2 cellular contexts compared by ENCODE assay signal in the genomic region with DNA sequence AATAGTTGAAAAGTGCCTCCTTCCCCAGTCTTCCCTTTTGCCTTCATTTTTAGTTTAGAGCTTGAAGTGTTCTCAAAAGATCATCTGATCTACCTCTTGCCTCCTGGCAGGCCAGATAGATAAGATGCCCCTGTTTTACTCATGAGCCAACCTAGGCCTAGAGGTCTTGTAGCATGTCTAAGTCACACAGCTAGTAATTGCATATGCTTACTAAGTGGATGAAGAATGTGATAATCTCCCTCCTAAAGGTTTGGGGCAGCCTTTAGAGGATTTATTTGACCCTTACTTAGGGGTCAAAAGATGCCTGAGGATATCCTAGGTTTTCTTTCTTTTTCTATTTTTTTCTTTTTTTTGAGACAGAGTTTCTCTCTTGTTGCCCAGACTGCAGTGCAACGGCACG.
TF ChIP-seq lines count a peak whose summit lies in the region.

No MANE protein-coding gene starts in this region.

TF ChIP-seq in GM12878, 131 proteins besides CTCF, POLR2A, EP300 and RAD21:
- TF ChIP-seq NR2C1 (IDR thresholded peaks at IDR 0.05) = no peak
- TF ChIP-seq, protein P1, sequence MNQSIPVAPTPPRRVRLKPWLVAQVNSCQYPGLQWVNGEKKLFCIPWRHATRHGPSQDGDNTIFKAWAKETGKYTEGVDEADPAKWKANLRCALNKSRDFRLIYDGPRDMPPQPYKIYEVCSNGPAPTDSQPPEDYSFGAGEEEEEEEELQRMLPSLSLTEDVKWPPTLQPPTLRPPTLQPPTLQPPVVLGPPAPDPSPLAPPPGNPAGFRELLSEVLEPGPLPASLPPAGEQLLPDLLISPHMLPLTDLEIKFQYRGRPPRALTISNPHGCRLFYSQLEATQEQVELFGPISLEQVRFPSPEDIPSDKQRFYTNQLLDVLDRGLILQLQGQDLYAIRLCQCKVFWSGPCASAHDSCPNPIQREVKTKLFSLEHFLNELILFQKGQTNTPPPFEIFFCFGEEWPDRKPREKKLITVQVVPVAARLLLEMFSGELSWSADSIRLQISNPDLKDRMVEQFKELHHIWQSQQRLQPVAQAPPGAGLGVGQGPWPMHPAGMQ (IDR thresholded peaks at IDR 0.05; ENCODE audit: borderline replicate concordance) = no peak
- TF ChIP-seq, protein P2, sequence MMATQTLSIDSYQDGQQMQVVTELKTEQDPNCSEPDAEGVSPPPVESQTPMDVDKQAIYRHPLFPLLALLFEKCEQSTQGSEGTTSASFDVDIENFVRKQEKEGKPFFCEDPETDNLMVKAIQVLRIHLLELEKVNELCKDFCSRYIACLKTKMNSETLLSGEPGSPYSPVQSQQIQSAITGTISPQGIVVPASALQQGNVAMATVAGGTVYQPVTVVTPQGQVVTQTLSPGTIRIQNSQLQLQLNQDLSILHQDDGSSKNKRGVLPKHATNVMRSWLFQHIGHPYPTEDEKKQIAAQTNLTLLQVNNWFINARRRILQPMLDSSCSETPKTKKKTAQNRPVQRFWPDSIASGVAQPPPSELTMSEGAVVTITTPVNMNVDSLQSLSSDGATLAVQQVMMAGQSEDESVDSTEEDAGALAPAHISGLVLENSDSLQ (IDR thresholded peaks at IDR 0.05) = no peak
- TF ChIP-seq IKZF2 (IDR thresholded peaks at IDR 0.05) = no peak
- TF ChIP-seq MTA3 (IDR thresholded peaks at IDR 0.05; ENCODE audit: borderline replicate concordance, low read length) = no peak
- TF ChIP-seq, protein P3, sequence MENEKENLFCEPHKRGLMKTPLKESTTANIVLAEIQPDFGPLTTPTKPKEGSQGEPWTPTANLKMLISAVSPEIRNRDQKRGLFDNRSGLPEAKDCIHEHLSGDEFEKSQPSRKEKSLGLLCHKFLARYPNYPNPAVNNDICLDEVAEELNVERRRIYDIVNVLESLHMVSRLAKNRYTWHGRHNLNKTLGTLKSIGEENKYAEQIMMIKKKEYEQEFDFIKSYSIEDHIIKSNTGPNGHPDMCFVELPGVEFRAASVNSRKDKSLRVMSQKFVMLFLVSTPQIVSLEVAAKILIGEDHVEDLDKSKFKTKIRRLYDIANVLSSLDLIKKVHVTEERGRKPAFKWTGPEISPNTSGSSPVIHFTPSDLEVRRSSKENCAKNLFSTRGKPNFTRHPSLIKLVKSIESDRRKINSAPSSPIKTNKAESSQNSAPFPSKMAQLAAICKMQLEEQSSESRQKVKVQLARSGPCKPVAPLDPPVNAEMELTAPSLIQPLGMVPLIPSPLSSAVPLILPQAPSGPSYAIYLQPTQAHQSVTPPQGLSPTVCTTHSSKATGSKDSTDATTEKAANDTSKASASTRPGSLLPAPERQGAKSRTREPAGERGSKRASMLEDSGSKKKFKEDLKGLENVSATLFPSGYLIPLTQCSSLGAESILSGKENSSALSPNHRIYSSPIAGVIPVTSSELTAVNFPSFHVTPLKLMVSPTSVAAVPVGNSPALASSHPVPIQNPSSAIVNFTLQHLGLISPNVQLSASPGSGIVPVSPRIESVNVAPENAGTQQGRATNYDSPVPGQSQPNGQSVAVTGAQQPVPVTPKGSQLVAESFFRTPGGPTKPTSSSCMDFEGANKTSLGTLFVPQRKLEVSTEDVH (IDR thresholded peaks at IDR 0.05; ENCODE audit: low read depth, partially characterized antibody) = no peak
- no peak for TF ChIP-seq ZNF217 (IDR thresholded peaks at IDR 0.05)
- TF ChIP-seq SP1 (IDR thresholded peaks at IDR 0.05; ENCODE audit: low read depth, low read length) = no peak
- no peak for TF ChIP-seq SMAD5 (IDR thresholded peaks at IDR 0.05; ENCODE audit: low read depth)
- no peak for TF ChIP-seq NFYA (IDR thresholded peaks at IDR 0.05; ENCODE audit: borderline replicate concordance, low read depth, low read length)
- TF ChIP-seq, protein P4, sequence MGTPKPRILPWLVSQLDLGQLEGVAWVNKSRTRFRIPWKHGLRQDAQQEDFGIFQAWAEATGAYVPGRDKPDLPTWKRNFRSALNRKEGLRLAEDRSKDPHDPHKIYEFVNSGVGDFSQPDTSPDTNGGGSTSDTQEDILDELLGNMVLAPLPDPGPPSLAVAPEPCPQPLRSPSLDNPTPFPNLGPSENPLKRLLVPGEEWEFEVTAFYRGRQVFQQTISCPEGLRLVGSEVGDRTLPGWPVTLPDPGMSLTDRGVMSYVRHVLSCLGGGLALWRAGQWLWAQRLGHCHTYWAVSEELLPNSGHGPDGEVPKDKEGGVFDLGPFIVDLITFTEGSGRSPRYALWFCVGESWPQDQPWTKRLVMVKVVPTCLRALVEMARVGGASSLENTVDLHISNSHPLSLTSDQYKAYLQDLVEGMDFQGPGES (IDR thresholded peaks at IDR 0.05) = no peak
- TF ChIP-seq FOXK2 (IDR thresholded peaks at IDR 0.05) = no peak
- no peak for TF ChIP-seq HCFC1 (IDR thresholded peaks at IDR 0.05; ENCODE audit: low read length)
- TF ChIP-seq TARDBP (IDR thresholded peaks at IDR 0.05; ENCODE audit: borderline replicate concordance) = no peak
- no peak for TF ChIP-seq NFIC (IDR thresholded peaks at IDR 0.05; ENCODE audit: low read depth, low read length)
- TF ChIP-seq SMC3 (IDR thresholded peaks at IDR 0.05; ENCODE audit: borderline replicate concordance, low read length) = no peak

TF ChIP-seq in SK-N-SH treated with all-trans-retinoic acid at 6 μM for 48 hours, 23 proteins besides CTCF, POLR2A, EP300 and RAD21:
- no peak for TF ChIP-seq SNAI2 (CRISPR knock-in tag; IDR thresholded peaks at IDR 0.05)
- TF ChIP-seq TCF4 (CRISPR knock-in tag; IDR thresholded peaks at IDR 0.05; ENCODE audit: borderline replicate concordance) = no peak
- no peak for TF ChIP-seq ZC3H10 (CRISPR knock-in tag; IDR thresholded peaks at IDR 0.05)
- no peak for TF ChIP-seq ZFP3 (CRISPR knock-in tag; IDR thresholded peaks at IDR 0.05)
- TF ChIP-seq, protein P5, sequence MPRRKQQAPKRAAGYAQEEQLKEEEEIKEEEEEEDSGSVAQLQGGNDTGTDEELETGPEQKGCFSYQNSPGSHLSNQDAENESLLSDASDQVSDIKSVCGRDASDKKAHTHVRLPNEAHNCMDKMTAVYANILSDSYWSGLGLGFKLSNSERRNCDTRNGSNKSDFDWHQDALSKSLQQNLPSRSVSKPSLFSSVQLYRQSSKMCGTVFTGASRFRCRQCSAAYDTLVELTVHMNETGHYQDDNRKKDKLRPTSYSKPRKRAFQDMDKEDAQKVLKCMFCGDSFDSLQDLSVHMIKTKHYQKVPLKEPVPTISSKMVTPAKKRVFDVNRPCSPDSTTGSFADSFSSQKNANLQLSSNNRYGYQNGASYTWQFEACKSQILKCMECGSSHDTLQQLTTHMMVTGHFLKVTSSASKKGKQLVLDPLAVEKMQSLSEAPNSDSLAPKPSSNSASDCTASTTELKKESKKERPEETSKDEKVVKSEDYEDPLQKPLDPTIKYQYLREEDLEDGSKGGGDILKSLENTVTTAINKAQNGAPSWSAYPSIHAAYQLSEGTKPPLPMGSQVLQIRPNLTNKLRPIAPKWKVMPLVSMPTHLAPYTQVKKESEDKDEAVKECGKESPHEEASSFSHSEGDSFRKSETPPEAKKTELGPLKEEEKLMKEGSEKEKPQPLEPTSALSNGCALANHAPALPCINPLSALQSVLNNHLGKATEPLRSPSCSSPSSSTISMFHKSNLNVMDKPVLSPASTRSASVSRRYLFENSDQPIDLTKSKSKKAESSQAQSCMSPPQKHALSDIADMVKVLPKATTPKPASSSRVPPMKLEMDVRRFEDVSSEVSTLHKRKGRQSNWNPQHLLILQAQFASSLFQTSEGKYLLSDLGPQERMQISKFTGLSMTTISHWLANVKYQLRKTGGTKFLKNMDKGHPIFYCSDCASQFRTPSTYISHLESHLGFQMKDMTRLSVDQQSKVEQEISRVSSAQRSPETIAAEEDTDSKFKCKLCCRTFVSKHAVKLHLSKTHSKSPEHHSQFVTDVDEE (CRISPR knock-in tag; IDR thresholded peaks at IDR 0.05) = no peak
- no peak for TF ChIP-seq ZNF70 (CRISPR knock-in tag; IDR thresholded peaks at IDR 0.05)
- no peak for TF ChIP-seq ZNF8 (CRISPR knock-in tag; IDR thresholded peaks at IDR 0.05)
- TF ChIP-seq TOX (CRISPR knock-in tag; IDR thresholded peaks at IDR 0.05; ENCODE audit: borderline replicate concordance) = no peak
- no peak for TF ChIP-seq ARNTL (CRISPR knock-in tag; IDR thresholded peaks at IDR 0.05; ENCODE audit: borderline replicate concordance, low read depth)
- TF ChIP-seq, protein P6, sequence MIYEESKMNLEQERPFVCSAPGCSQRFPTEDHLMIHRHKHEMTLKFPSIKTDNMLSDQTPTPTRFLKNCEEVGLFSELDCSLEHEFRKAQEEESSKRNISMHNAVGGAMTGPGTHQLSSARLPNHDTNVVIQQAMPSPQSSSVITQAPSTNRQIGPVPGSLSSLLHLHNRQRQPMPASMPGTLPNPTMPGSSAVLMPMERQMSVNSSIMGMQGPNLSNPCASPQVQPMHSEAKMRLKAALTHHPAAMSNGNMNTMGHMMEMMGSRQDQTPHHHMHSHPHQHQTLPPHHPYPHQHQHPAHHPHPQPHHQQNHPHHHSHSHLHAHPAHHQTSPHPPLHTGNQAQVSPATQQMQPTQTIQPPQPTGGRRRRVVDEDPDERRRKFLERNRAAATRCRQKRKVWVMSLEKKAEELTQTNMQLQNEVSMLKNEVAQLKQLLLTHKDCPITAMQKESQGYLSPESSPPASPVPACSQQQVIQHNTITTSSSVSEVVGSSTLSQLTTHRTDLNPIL (CRISPR knock-in tag; IDR thresholded peaks at IDR 0.05; ENCODE audit: low read depth) = no peak
- TF ChIP-seq, protein P7, sequence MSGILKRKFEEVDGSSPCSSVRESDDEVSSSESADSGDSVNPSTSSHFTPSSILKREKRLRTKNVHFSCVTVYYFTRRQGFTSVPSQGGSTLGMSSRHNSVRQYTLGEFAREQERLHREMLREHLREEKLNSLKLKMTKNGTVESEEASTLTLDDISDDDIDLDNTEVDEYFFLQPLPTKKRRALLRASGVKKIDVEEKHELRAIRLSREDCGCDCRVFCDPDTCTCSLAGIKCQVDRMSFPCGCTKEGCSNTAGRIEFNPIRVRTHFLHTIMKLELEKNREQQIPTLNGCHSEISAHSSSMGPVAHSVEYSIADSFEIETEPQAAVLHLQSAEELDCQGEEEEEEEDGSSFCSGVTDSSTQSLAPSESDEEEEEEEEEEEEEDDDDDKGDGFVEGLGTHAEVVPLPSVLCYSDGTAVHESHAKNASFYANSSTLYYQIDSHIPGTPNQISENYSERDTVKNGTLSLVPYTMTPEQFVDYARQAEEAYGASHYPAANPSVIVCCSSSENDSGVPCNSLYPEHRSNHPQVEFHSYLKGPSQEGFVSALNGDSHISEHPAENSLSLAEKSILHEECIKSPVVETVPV (CRISPR knock-in tag; IDR thresholded peaks at IDR 0.05) = no peak
- no peak for TF ChIP-seq GLIS3 (CRISPR knock-in tag; IDR thresholded peaks at IDR 0.05)
- no peak for TF ChIP-seq PPARA (CRISPR knock-in tag; IDR thresholded peaks at IDR 0.05; ENCODE audit: borderline replicate concordance)
- no peak for TF ChIP-seq ESRRG (CRISPR knock-in tag; IDR thresholded peaks at IDR 0.05)
TF ChIP-seq in SK-N-SH treated with all-trans-retinoic acid at 6 μM for 48 hours: peak in this region for 0.
